In genomic region chr11:76361365-76361764, GRCh38 we compare ENCODE assay signal across 14 cellular contexts.
"Had no signal": no experiment of that assay in that cellular context is flagged by ENCODE, and none has a peak within 500 bp of the region (broad histone marks: within the 10 kb centered on the region; RNA-seq: fewer than 3 reads in every experiment).

No MANE protein-coding gene starts in this region.

- H3K27me3 Mint-ChIP-seq: activated CD4-positive, alpha-beta memory T cell treated with anti-CD3 and anti-CD28 coated beads, Interleukin-2, amount 10 ng/mL, durations not matched to agents 7 days and 5 days; type B pancreatic cell had no signal

- ATAC-seq: gastrocnemius medialis had no signal

- H3K9me3 Mint-ChIP-seq: activated CD4-positive, alpha-beta memory T cell treated with anti-CD3 and anti-CD28 coated beads, Interleukin-2, amount 10 ng/mL, durations not matched to agents 7 days and 5 days; activated naive CD4-positive, alpha-beta T cell treated with anti-CD3 and anti-CD28 coated beads, Interleukin-2, amount 50 U/mL, for 72 hours; mesothelial cell of epicardium; type B pancreatic cell had no signal

- H3K27me3 ChIP-seq: cardiac muscle cell, esophagus squamous epithelium, gastrocnemius medialis had no signal

- H3K4me1 ChIP-seq: parathyroid adenoma had no signal

- H3K9me3 ChIP-seq: esophagus squamous epithelium, gastrocnemius medialis had no signal

- DNase-seq: activated CD4-positive, alpha-beta memory T cell treated with anti-CD3 and anti-CD28 coated beads, Interleukin-2, amount 10 ng/mL, durations not matched to agents 7 days and 5 days; activated CD4-positive, alpha-beta T cell treated with anti-CD3 and anti-CD28 coated beads for 1 hour; activated CD8-positive, alpha-beta memory T cell treated with anti-CD3 and anti-CD28 coated beads, Interleukin-2, amount 50 U/mL, for 48 hours; esophagus squamous epithelium; gastrocnemius medialis; retina; stimulated activated CD4-positive, alpha-beta T cell treated with anti-CD3 and anti-CD28 coated beads, Interleukin-15, amount 100 ng/mL, for 24 hours; stimulated activated CD4-positive, alpha-beta T cell treated with anti-CD3 and anti-CD28 coated beads, Interleukin-4, amount 100 ng/mL, for 4 hours; substantia nigra had no signal

- H3K4me3 Mint-ChIP-seq: activated CD4-positive, alpha-beta memory T cell treated with anti-CD3 and anti-CD28 coated beads, Interleukin-2, amount 10 ng/mL, durations not matched to agents 7 days and 5 days; mesothelial cell of epicardium; type B pancreatic cell had no signal

- H3K4me3 ChIP-seq: cardiac muscle cell, esophagus squamous epithelium, gastrocnemius medialis had no signal

- H3K27ac ChIP-seq: cardiac muscle cell, esophagus squamous epithelium, gastrocnemius medialis, parathyroid adenoma had no signal

- H3K27ac Mint-ChIP-seq: activated CD4-positive, alpha-beta memory T cell treated with anti-CD3 and anti-CD28 coated beads, Interleukin-2, amount 10 ng/mL, durations not matched to agents 7 days and 5 days; activated naive CD4-positive, alpha-beta T cell treated with anti-CD3 and anti-CD28 coated beads, Interleukin-2, amount 50 U/mL, for 72 hours; mesothelial cell of epicardium; type B pancreatic cell had no signal
